ENCODE assay signal across 23 cellular contexts in genomic region chr16:17831330-17831729, GRCh38.
A peak's percentile ranks its signal among the peaks of the same experiment; 100 is the strongest.
DNase-seq lines count a peak whose midpoint lies in the region; ATAC-seq, FAIRE-seq and TF ChIP-seq lines count a peak whose summit lies in the region.
"Had no signal": no experiment of that assay in that cellular context is flagged by ENCODE, and none has a peak within 500 bp of the region (broad histone marks: within the 10 kb centered on the region; RNA-seq: fewer than 3 reads in every experiment).

No MANE protein-coding gene starts in this region.

- ATAC-seq in HCT116 (no peak), GM18505 (IDR thresholded peaks at IDR 0.05; ENCODE audit: unreplicated experiment) (no peak)
- ATAC-seq: naive thymus-derived CD4-positive, alpha-beta T cell had no signal

- TF ChIP-seq CTCF in HCT116 (IDR thresholded peaks at IDR 0.05 in 2 of 3, conservative IDR thresholded peaks at IDR 0.05 in 1 of 3; ENCODE audit: borderline replicate concordance in 1 of 3, insufficient read depth in 1 of 3, low read depth in 2 of 3, low read length in 2 of 3) (peak in 2 of 3 experiments; percentile 17 to 29; a peak in 2 of 6 replicates), astrocyte of the spinal cord (IDR thresholded peaks at IDR 0.05; ENCODE audit: low read depth, low read length) (peak; percentile 16), keratinocyte (optimal IDR thresholded peaks at IDR 0.05 in 1 of 3, IDR thresholded peaks at IDR 0.05 in 1 of 3, conservative IDR thresholded peaks at IDR 0.05 in 1 of 3; ENCODE audit: extremely low read depth in 1 of 3, insufficient read depth in 2 of 3, low read length in 3 of 3) (peak in 2 of 3 experiments; percentile 35 to 37)

- H3K9me2 ChIP-seq in HCT116 (ENCODE audit: insufficient read depth): no peaks in the 10 kb centered on the region

- H3K9me1 ChIP-seq in keratinocyte (ENCODE audit: control insufficient read depth, extremely low read depth, insufficient read depth, low read length): no peaks in the 10 kb centered on the region

- H3K27me3 ChIP-seq in HCT116 (ENCODE audit: insufficient read depth, low read length) (no peaks in the 10 kb centered on the region), keratinocyte (ENCODE audit: control insufficient read depth, extremely low read depth, insufficient read depth, low read length) (no peaks in the 10 kb centered on the region)
- H3K27me3 ChIP-seq: suprapubic skin had no signal

- BruUV-seq in HCT116 (replicated peaks; lab: Mats Ljungman, UMichigan): no TSS peak

- no peak for FAIRE-seq in keratinocyte (lab: Jason Lieb, UNC)
- FAIRE-seq: kidney had no signal

- H3K4me3 ChIP-seq in HCT116 (replicated peaks in 1 of 2; ENCODE audit: low read depth in 1 of 2, low read length in 2 of 2) (no peak overlapping the region), astrocyte of the spinal cord (ENCODE audit: low read depth, low read length) (no peak overlapping the region), keratinocyte (ENCODE audit: control insufficient read depth in 2 of 3, extremely low read depth in 1 of 3, insufficient read depth in 2 of 3, low read depth in 1 of 3, low read length in 3 of 3) (no peak overlapping the region)
- H3K4me3 ChIP-seq: HAP-1, smooth muscle cell, suprapubic skin had no signal

- H3K9ac ChIP-seq in HCT116 (ENCODE audit: low read length): no peak overlapping the region
- no peak overlapping the region for H3K9ac ChIP-seq in keratinocyte (ENCODE audit: control insufficient read depth, extremely low read depth, insufficient read depth, low read length)

- H4K20me1 ChIP-seq in HCT116 (ENCODE audit: insufficient read depth): no peaks in the 10 kb centered on the region
- no peaks in the 10 kb centered on the region for H4K20me1 ChIP-seq in keratinocyte (ENCODE audit: control insufficient read depth, extremely low read depth, insufficient read depth, low read length)

- RAD21 ChIA-PET in HCT116 (lab: Charles Lee; ENCODE audit: low non-redundant PET in 1 of 2, low total read pairs in 2 of 2, uncharacterized antibody in 2 of 2, unreplicated experiment in 2 of 2): no interaction called here

- H2AFZ ChIP-seq in HCT116 (ENCODE audit: low read depth, low read length, poor library complexity, severe bottlenecking) (no peak overlapping the region), keratinocyte (ENCODE audit: control insufficient read depth, low read length) (no peak overlapping the region)

- TF ChIP-seq POLR2A in HCT116 (IDR thresholded peaks at IDR 0.05; ENCODE audit: borderline replicate concordance, extremely low read depth, insufficient read depth, insufficient read length) (no peak), GM18505 (IDR thresholded peaks at IDR 0.05; ENCODE audit: borderline replicate concordance, extremely low read depth, insufficient read depth, insufficient read length) (no peak)

- CTCF ChIA-PET in HCT116 (lab: Charles Lee): no interaction called here

- DNase-seq in ELF-1 (ENCODE audit: low read depth, low spot score) (peak; percentile 9), HCT116 (ENCODE audit: low read depth, low spot score) (no peak), astrocyte of the spinal cord (ENCODE audit: low read depth, low spot score) (no peak), keratinocyte (ENCODE audit: low read depth, low spot score) (no peak), activated gamma-delta T cell (lab: John Stamatoyannopoulos, UW) (no peak), superior temporal gyrus (ENCODE audit: extremely low spot score) (no peak)
- DNase-seq: activated CD4-positive, alpha-beta T cell treated with anti-CD3 and anti-CD28 coated beads, Interleukin-2, amount 50 U/mL, for 1 hour; activated CD8-positive, alpha-beta memory T cell treated with anti-CD3 and anti-CD28 coated beads, Interleukin-2, amount 50 U/mL, for 48 hours; activated effector memory CD4-positive, alpha-beta T cell treated with anti-CD3 and anti-CD28 coated beads, Interleukin-2, amount 50 U/mL, for 16 hours; amniotic stem cell; C1 segment of cervical spinal cord; DMS153; kidney; naive thymus-derived CD4-positive, alpha-beta T cell; NCI-H2029; NK-92 treated with Interleukin-12 subunit alpha and Interleukin-12 subunit beta, amount 100 ng/mL, for 24 hours; posterior cingulate gyrus; stimulated activated CD8-positive, alpha-beta memory T cell treated with anti-CD3 and anti-CD28 coated beads, Interleukin-4, amount 100 ng/mL, for 48 hours had no signal

- TF ChIP-seq RAD21 in HCT116 (IDR thresholded peaks at IDR 0.05; ENCODE audit: low read depth): peak; percentile 24; the same call in 1 of the 2 replicates

- POLR2A ChIA-PET in HCT116 (lab: Charles Lee): no interaction called here

- H3K4me1 ChIP-seq in HCT116 (ENCODE audit: control insufficient read depth in 1 of 2, insufficient read depth in 2 of 2, low read length in 2 of 2) (no peaks in the 10 kb centered on the region), keratinocyte (ENCODE audit: control insufficient read depth, extremely low read depth, insufficient read depth, low read length) (peaks cover 6% of the 10 kb centered on the region)
- H3K4me1 ChIP-seq: HAP-1 had no signal

- H3K27ac ChIP-seq in HCT116 (ENCODE audit: low read depth, low read length) (no peak overlapping the region), keratinocyte (ENCODE audit: control insufficient read depth, insufficient read depth, low read length) (no peak overlapping the region)
- H3K27ac ChIP-seq: RWPE1, suprapubic skin had no signal

- intact Hi-C loops in HCT116 (cut with micrococcal nuclease): no loop called here

- H3K4me2 ChIP-seq in HCT116 (ENCODE audit: low read length): no peak overlapping the region
- no peak overlapping the region for H3K4me2 ChIP-seq in keratinocyte (ENCODE audit: control insufficient read depth, extremely low read depth, insufficient read depth, low read depth, low read length)
- H3K4me2 ChIP-seq: smooth muscle cell had no signal

- H3K9me3 ChIP-seq in HCT116 (ENCODE audit: control insufficient read depth in 1 of 2, insufficient read depth in 1 of 2, low read depth in 1 of 2, low read length in 2 of 2) (no peaks in the 10 kb centered on the region), keratinocyte (ENCODE audit: control insufficient read depth, low read depth, low read length) (no peaks in the 10 kb centered on the region)
- H3K9me3 ChIP-seq: HAP-1, suprapubic skin had no signal

- no peaks in the 10 kb centered on the region for H3K36me3 ChIP-seq in HCT116 (ENCODE audit: control insufficient read depth in 1 of 2, insufficient read depth in 2 of 2, low read length in 2 of 2)
- no peaks in the 10 kb centered on the region for H3K36me3 ChIP-seq in keratinocyte (ENCODE audit: control insufficient read depth in 2 of 2, extremely low read depth in 1 of 2, insufficient read depth in 2 of 2, low read length in 2 of 2)
- H3K36me3 ChIP-seq: HAP-1, suprapubic skin had no signal

- dilution Hi-C loops in keratinocyte (cut with MboI; ENCODE audit: extremely low pct_ligation_motif_present, low sequenced_read_pairs): no loop called here

- no peaks in the 10 kb centered on the region for H3K79me2 ChIP-seq in HCT116 (ENCODE audit: insufficient read depth, low read length)
- H3K79me2 ChIP-seq in keratinocyte (ENCODE audit: control insufficient read depth, insufficient read depth, low read length): no peaks in the 10 kb centered on the region

- in situ Hi-C loops in astrocyte of the spinal cord (cut with HindIII; ENCODE audit: low sequenced_read_pairs): no loop called here

TF ChIP-seq in HCT116, 20 proteins besides CTCF, POLR2A, EP300 and RAD21:
- no peak for TF ChIP-seq POLR2AphosphoS5 (IDR thresholded peaks at IDR 0.05; ENCODE audit: low read depth, low read length)
- TF ChIP-seq EZH2phosphoT487 (IDR thresholded peaks at IDR 0.05; ENCODE audit: borderline replicate concordance): no peak
- TF ChIP-seq JUND (IDR thresholded peaks at IDR 0.05): no peak
- no peak for TF ChIP-seq ZNF274 (IDR thresholded peaks at IDR 0.05; ENCODE audit: low read depth, low read length)
- TF ChIP-seq ATF3 (IDR thresholded peaks at IDR 0.05): no peak
- no peak for TF ChIP-seq CEBPB (IDR thresholded peaks at IDR 0.05; ENCODE audit: low read depth)
